In the genomic region with DNA sequence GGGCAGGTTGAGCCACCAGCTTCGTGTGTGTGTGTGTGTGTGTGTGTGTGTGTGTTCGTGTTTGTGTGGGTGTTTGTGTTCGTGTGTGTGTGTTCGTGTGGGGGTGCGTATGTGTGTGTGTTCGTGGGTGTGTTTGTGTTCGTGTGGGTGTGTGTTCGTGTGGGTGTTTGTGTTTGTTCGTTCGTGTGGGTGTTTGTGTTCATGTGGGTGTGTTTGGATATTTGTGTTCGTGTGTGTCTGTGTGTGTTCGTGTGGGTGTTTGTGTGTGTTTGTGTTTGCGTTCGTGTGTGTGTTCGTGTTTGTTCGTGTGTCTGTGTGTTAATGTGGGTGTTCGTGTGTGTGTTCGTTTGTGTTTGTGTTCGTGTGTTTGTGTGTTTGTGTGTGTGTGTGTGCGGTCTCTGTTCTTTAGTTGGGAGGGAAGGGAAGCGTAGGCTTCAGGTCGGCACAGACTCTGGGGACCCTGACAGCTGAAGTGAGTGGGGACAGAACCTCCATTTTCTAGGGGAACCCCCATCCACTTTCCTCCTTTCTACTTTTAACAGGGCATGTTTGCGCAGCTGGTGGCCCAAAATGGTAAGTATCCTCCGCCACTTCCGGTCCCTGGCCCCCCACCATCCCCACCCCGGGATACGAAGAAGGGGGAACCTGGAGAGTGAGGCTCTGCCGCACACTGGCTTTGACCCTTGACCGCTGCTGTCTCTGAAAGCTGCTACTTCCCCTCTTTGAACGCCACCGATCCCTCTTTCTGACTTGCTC, we compare ENCODE assay signal across 9 cellular contexts. TPM values are rescaled to one million over a fixed set of nuclear protein-coding genes. Genes with fewer than 3 reads are reported as not detected.
A peak's percentile ranks its signal among the peaks of the same experiment; 100 is the strongest.
DNase-seq lines count a peak whose midpoint lies in the region; ATAC-seq and TF ChIP-seq lines count a peak whose summit lies in the region.
"Had no signal": no experiment of that assay in that cellular context is flagged by ENCODE, and none has a peak within 500 bp of the region (broad histone marks: within the 10 kb centered on the region; RNA-seq: fewer than 3 reads in every experiment).

No MANE protein-coding gene starts in this region.

- H3K4me1 ChIP-seq in OCI-LY3 (ENCODE audit: low read length): peaks cover 68% of the 10 kb centered on the region

- H3K9me3 ChIP-seq in OCI-LY3 (ENCODE audit: insufficient read depth, low read length): no peaks in the 10 kb centered on the region
- H3K9me3 ChIP-seq: gastroesophageal sphincter had no signal

- peaks cover 56% of the 10 kb centered on the region for H3K36me3 ChIP-seq in OCI-LY3 (replicated peaks; ENCODE audit: low read depth, low read length)
- H3K36me3 ChIP-seq: gastroesophageal sphincter had no signal

- H3K4me3 ChIP-seq in OCI-LY3 (ENCODE audit: low read length) (peak overlapping the region; percentile 99), skin epidermis (peak overlapping the region in 6 of 7 experiments; percentile 37 to 75 (median 53))

- TF ChIP-seq POLR2A in GM19193 (IDR thresholded peaks at IDR 0.05; ENCODE audit: extremely low read depth, insufficient read depth, insufficient read length): peak; percentile 42

- H4K20me1 ChIP-seq in OCI-LY3 (ENCODE audit: insufficient read depth, low read length): peaks cover 53% of the 10 kb centered on the region

- ATAC-seq in GM21423 (IDR thresholded peaks at IDR 0.05; ENCODE audit: unreplicated experiment): no peak
- ATAC-seq: gastroesophageal sphincter had no signal

- H3K79me2 ChIP-seq in OCI-LY3 (ENCODE audit: low read length): peaks cover 69% of the 10 kb centered on the region

- DNase-seq in ecto neural progenitor cell (ENCODE audit: low spot score) (peak; percentile 49), NCI-H2081 (lab: John Stamatoyannopoulos, UW) (no peak), posterior vena cava (ENCODE audit: low spot score) (no peak)
- DNase-seq: stimulated activated CD4-positive, alpha-beta T cell treated with anti-CD3 and anti-CD28 coated beads, Interleukin-2, amount 100 ng/mL, for 48 hours had no signal

- H3K4me2 ChIP-seq in OCI-LY3 (ENCODE audit: low read length): peak overlapping the region; percentile 97

- TF ChIP-seq CTCF in OCI-LY3 (IDR thresholded peaks at IDR 0.05; ENCODE audit: low read depth, low read length): no peak

- H3K27ac ChIP-seq in OCI-LY3 (ENCODE audit: low read length): peak overlapping the region; percentile 96
- H3K27ac ChIP-seq in skin epidermis: peak overlapping the region in 3 of 21 experiments; percentile 81 to 90 (median 86)

- H3K27me3 ChIP-seq in OCI-LY3 (ENCODE audit: low read depth, low read length): no peaks in the 10 kb centered on the region

- no peak overlapping the region for H2AFZ ChIP-seq in OCI-LY3 (ENCODE audit: low read depth, low read length)

- H3K9ac ChIP-seq in OCI-LY3 (ENCODE audit: low read length): peak overlapping the region; percentile 99

- intact Hi-C loops in posterior vena cava (cut with DNase I): no loop called here

RNA-seq across cellular contexts. Expression of gene TNFSF9, which starts 1.6 kb away (rescaled TPM):
- under 1 TPM; 0.42 to 0.67 TPM for total RNA-seq in posterior vena cava

RNA-seq across cellular contexts. Expression of gene TUBB4A, which starts 30.3 kb away (rescaled TPM):
- under 1 TPM; 0.42 to 0.48 TPM for total RNA-seq in posterior vena cava

RNA-seq across cellular contexts. Expression of gene DENND1C, which starts 50.8 kb away (rescaled TPM):
- 1 to 10 TPM; 2.1 to 3.9 TPM for total RNA-seq in posterior vena cava

RNA-seq across cellular contexts. Expression of gene CD70, which starts 58.5 kb away (rescaled TPM):
- total RNA-seq in posterior vena cava: under 1 TPM in 1 of 2 donors, not detected in 1; 0.46 TPM
